In the genomic region with DNA sequence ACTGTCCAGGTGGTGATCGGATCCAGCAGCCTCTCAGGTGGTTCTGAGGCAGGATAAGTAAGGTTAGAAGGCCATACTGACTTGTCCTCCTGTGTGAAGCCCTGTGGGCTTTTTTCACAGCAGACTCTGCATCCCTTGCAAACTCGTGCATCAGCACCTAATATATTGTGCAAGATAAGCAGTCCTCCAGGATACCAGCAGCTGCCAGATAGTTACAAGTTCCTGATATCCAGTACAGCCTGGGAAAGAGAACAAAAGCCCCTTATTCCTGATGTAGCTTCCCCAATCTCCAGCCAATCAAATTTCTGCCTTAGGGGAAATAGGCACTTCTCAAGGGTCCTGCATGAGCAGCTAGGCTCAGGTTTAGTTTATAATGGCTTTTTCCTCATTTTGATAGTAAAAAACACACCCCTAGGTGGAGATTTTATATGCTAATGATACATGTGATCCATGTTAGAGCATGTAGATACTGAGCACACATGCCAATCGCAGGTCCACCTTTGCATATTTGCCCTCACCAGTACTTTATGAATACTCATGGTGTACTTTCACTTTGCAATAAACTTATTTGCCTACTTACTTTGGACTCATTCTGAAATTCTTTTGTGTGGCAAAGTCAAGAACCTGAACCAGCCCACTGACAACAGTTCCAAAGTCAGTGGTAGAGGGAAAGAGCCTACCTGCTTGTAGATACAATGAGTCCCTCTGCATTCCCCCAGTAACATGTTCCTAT, we compare ENCODE assay signal across 21 cellular contexts.
"Had no signal": no experiment of that assay in that cellular context is flagged by ENCODE, and none has a peak within 500 bp of the region (broad histone marks: within the 10 kb centered on the region; RNA-seq: fewer than 3 reads in every experiment).

No MANE protein-coding gene starts in this region.

- H3K9me3 ChIP-seq: prostate gland, right atrium auricular region, sigmoid colon, spleen, thoracic aorta, tibial nerve, upper lobe of left lung had no signal

- H3K36me3 ChIP-seq: prostate gland, right atrium auricular region, sigmoid colon, spleen, thoracic aorta, tibial nerve, upper lobe of left lung had no signal

- H3K4me1 ChIP-seq: prostate gland, right atrium auricular region, sigmoid colon, tibial nerve, upper lobe of left lung had no signal

- ATAC-seq: effector memory CD8-positive, alpha-beta T cell; naive thymus-derived CD8-positive, alpha-beta T cell; stimulated activated memory B cell treated with anti-CD40 and anti-IgM and Interleukin-4, amounts not matched to agents 10 μg/mL and 1 μg/mL and 100 μg/mL, for 72 hours; stimulated activated naive CD8-positive, alpha-beta T cell treated with anti-CD3 and anti-CD28 coated beads, Interleukin-15, Interleukin-2, amounts not matched to agents 100 U/mL and 50 U/mL, for 24 hours had no signal

- DNase-seq: cortex of kidney; effector memory CD8-positive, alpha-beta T cell; hypothalamus; immature natural killer cell; islet precursor cell; kidney glomerular epithelial cell; naive thymus-derived CD8-positive, alpha-beta T cell; nephron progenitor cell; nucleus accumbens; sigmoid colon; spleen; stimulated activated CD4-positive, alpha-beta T cell treated with anti-CD3 and anti-CD28 coated beads, Interleukin-4, amount 100 ng/mL, for 4 hours; stimulated activated naive CD8-positive, alpha-beta T cell treated with anti-CD3 and anti-CD28 coated beads, Interleukin-15, Interleukin-2, amounts not matched to agents 100 U/mL and 50 U/mL, for 24 hours; substantia nigra; upper lobe of left lung had no signal

- H3K27me3 ChIP-seq: right atrium auricular region, sigmoid colon, spleen, tibial nerve, upper lobe of left lung had no signal

- H3K27ac ChIP-seq: prostate gland, right atrium auricular region, sigmoid colon, spleen, thoracic aorta, tibial nerve, upper lobe of left lung had no signal

- H3K4me3 ChIP-seq: lung, prostate gland, right atrium auricular region, sigmoid colon, spleen, thoracic aorta, tibial nerve, upper lobe of left lung had no signal
